30 cellular contexts compared by ENCODE assay signal in genomic region chr1:146022403-146023127, GRCh38. TPM values are rescaled to one million over a fixed set of nuclear protein-coding genes. Genes with fewer than 3 reads are reported as not detected.
"Had no signal": no experiment of that assay in that cellular context is flagged by ENCODE, and none has a peak within 500 bp of the region (broad histone marks: within the 10 kb centered on the region; RNA-seq: fewer than 3 reads in every experiment).

No MANE protein-coding gene starts in this region.

- H3K9me3 ChIP-seq: SJSA1 had no signal

- ATAC-seq: activated CD8-positive, alpha-beta memory T cell treated with anti-CD3 and anti-CD28 coated beads, Interleukin-2, amount 10 ng/mL, durations not matched to agents 7 days and 5 days; activated naive CD8-positive, alpha-beta T cell treated with anti-CD3 and anti-CD28 coated beads, Interleukin-2, amount 50 U/mL, for 24 hours; Panc1; SK-N-SH treated with all-trans-retinoic acid at 6 μM for 48 hours; T-cell; T-helper 17 cell had no signal

- H3K27ac ChIP-seq: brain microvascular endothelial cell, SJSA1, VCaP had no signal

- H3K4me3 ChIP-seq: SJSA1 had no signal

- DNase-seq: activated B cell treated with CpG ODN at 0.5 μM for 24 hours; activated CD4-positive, alpha-beta memory T cell treated with anti-CD3 and anti-CD28 coated beads, Interleukin-2, amount 10 ng/mL, durations not matched to agents 7 days and 5 days; activated CD4-positive, alpha-beta T cell treated with anti-CD3 and anti-CD28 coated beads for 1 hour; activated CD4-positive, alpha-beta T cell treated with anti-CD3 and anti-CD28 coated beads for 48 hours; activated CD8-positive, alpha-beta memory T cell treated with anti-CD3 and anti-CD28 coated beads for 24 hours; activated CD8-positive, alpha-beta memory T cell treated with anti-CD3 and anti-CD28 coated beads, Interleukin-2, amount 10 ng/mL, durations not matched to agents 7 days and 5 days; activated CD8-positive, alpha-beta memory T cell treated with anti-CD3 and anti-CD28 coated beads, Interleukin-2, amount 50 U/mL, for 48 hours; activated effector memory CD4-positive, alpha-beta T cell treated with Interleukin-2 at 50 U/mL for 16 hours; activated naive CD4-positive, alpha-beta T cell treated with anti-CD3 and anti-CD28 coated beads, Interleukin-2, amount 10 ng/mL, durations not matched to agents 7 days and 5 days; activated naive CD8-positive, alpha-beta T cell treated with anti-CD3 and anti-CD28 coated beads, Interleukin-2, amount 50 U/mL, for 24 hours; activated T-cell treated with anti-CD3 and anti-CD28 coated beads, Interleukin-2, amount 50 U/mL, for 48 hours; anterior cingulate cortex; brain microvascular endothelial cell; Karpas-422; NCI-H1048; NCI-H1105 treated with DMSO at 0.1 percent for 48 hours; NCI-H1436; NCI-H1694 treated with DMSO at 0.1 percent for 48 hours; NCI-H2029; NCI-H345; NCI-H524 treated with DMSO at 0.1 percent for 48 hours; SHP77; T-cell; T-helper 17 cell had no signal

- H3K36me3 ChIP-seq: brain microvascular endothelial cell, SJSA1 had no signal

RNA-seq across cellular contexts. Expression of gene HJV, which starts 1.0 kb away (rescaled TPM):
- total RNA-seq: activated B cell treated with CpG ODN at 0.5 μM for 24 hours; activated CD4-positive, alpha-beta memory T cell treated with anti-CD3 and anti-CD28 coated beads, Interleukin-2, amount 10 ng/mL, durations not matched to agents 7 days and 5 days; activated CD8-positive, alpha-beta memory T cell treated with anti-CD3 and anti-CD28 coated beads, Interleukin-2, amount 10 ng/mL, durations not matched to agents 7 days and 5 days; MCF 10A; NCI-H460; SJSA1; T-cell; T-helper 17 cell had no signal
